Comparison of ENCODE assay signal across 20 cellular contexts in the genomic region with DNA sequence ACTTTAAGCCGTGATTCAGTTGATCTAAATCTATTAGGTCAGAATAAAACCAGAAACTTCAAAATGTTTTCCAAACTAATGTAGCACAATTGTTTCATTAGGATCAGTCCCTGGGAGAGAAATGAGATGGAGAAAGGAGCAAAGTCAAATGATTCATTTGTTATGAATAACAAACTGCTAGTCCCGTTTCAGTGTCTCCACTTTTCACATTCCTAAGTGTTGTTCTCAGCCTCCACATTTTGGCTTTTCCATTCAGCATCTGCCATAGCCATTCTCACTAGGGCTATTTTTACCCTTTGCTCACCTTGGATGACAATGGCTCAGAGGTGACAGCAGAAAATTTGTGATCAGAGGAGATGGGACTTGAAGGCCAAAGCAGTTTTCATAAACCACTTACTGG.
DNase-seq lines count a peak whose midpoint lies in the region; ATAC-seq and TF ChIP-seq lines count a peak whose summit lies in the region.
"Had no signal": no experiment of that assay in that cellular context is flagged by ENCODE, and none has a peak within 500 bp of the region (broad histone marks: within the 10 kb centered on the region; RNA-seq: fewer than 3 reads in every experiment).

No MANE protein-coding gene starts in this region.

- no peak overlapping the region for H3K9ac ChIP-seq in adipocyte (ENCODE audit: low read length)
- H3K9ac ChIP-seq: BLaER1 treated with 17β-estradiol and CSF1 and Interleukin-3, amounts not matched to agents 10 nM and 100 nM; SK-N-SH had no signal

- H3K4me3 ChIP-seq in adipocyte (ENCODE audit: low read length) (peak overlapping the region; percentile 12), right atrium auricular region (no peak overlapping the region)
- H3K4me3 ChIP-seq: BLaER1 treated with 17β-estradiol and CSF1 and Interleukin-3, amounts not matched to agents 10 nM and 100 nM had no signal

- peaks cover 4% of the 10 kb centered on the region for H3K4me1 Mint-ChIP-seq in neural crest cell

- H3K27me3 Mint-ChIP-seq in neural crest cell (ENCODE audit: low read depth): peaks cover 3% of the 10 kb centered on the region

- H3K36me3 ChIP-seq in adipocyte (ENCODE audit: control insufficient read depth, insufficient read depth, low read length, severe bottlenecking) (no peaks in the 10 kb centered on the region), right atrium auricular region (no peaks in the 10 kb centered on the region)
- H3K36me3 ChIP-seq: BLaER1 treated with 17β-estradiol and CSF1 and Interleukin-3, amounts not matched to agents 10 nM and 100 nM had no signal

- H3K9me3 ChIP-seq in adipocyte (ENCODE audit: control insufficient read depth, low read length) (peaks cover 6% of the 10 kb centered on the region), right atrium auricular region (peaks cover 0 to 8% of the 10 kb centered on the region in 2 donors)
- H3K9me3 ChIP-seq: SK-N-SH had no signal

- H3K27me3 ChIP-seq in adipocyte (replicated peaks; ENCODE audit: control insufficient read depth, insufficient read depth, low read length): no peaks in the 10 kb centered on the region
- H3K27me3 ChIP-seq in right atrium auricular region: no peaks in the 10 kb centered on the region
- H3K27me3 ChIP-seq: BLaER1 treated with 17β-estradiol and CSF1 and Interleukin-3, amounts not matched to agents 10 nM and 100 nM had no signal

- H3K4me1 ChIP-seq in adipocyte (ENCODE audit: control insufficient read depth, insufficient read depth, low read length): peaks cover 51% of the 10 kb centered on the region
- H3K4me1 ChIP-seq in right atrium auricular region: no peaks in the 10 kb centered on the region

- no peak for TF ChIP-seq CTCF in neural crest cell (conservative IDR thresholded peaks at IDR 0.05)
- TF ChIP-seq CTCF in right atrium auricular region (IDR thresholded peaks at IDR 0.05): no peak

- peak overlapping the region; percentile 27 for H3K27ac Mint-ChIP-seq in neural crest cell (ENCODE audit: unreplicated experiment)
- H3K27ac Mint-ChIP-seq: CD8-positive, alpha-beta T cell; H9 had no signal

- DNase-seq in AG20443 (ENCODE audit: low spot score) (peak; percentile 37), adipocyte (ENCODE audit: low read depth) (peak; percentile 57), fibroblast of gingiva (ENCODE audit: low read depth) (peak; percentile 4), neural crest cell (ENCODE audit: low read depth, low spot score) (no peak), right atrium auricular region (ENCODE audit: low spot score) (no peak), substantia nigra (lab: John Stamatoyannopoulos, UW) (no peak)
- DNase-seq: CD8-positive, alpha-beta T cell; DMS53; H9; NCI-H1105; NCI-H1694; NCI-H2081 treated with DMSO at 0.1 percent for 48 hours; NCI-H510A treated with DMSO at 0.1 percent for 48 hours; NCI-H774; RPMI8226; SHP77 treated with DMSO at 0.1 percent for 48 hours; SK-N-SH had no signal

- H3K4me3 Mint-ChIP-seq in neural crest cell: no peak overlapping the region
- H3K4me3 Mint-ChIP-seq: CD8-positive, alpha-beta T cell; H9 had no signal

- H3K27ac ChIP-seq in right atrium auricular region: no peak overlapping the region
- H3K27ac ChIP-seq in substantia nigra (ENCODE audit: low read depth, low read length, poor library complexity, severe bottlenecking): no peak overlapping the region
- H3K27ac ChIP-seq: BLaER1 treated with 17β-estradiol and CSF1 and Interleukin-3, amounts not matched to agents 10 nM and 100 nM had no signal

- ATAC-seq in HG03135 (IDR thresholded peaks at IDR 0.05; ENCODE audit: unreplicated experiment) (no peak), HG03280 (IDR thresholded peaks at IDR 0.05; ENCODE audit: unreplicated experiment) (no peak)
- ATAC-seq: CD8-positive, alpha-beta T cell had no signal

- no peaks in the 10 kb centered on the region for H3K9me3 Mint-ChIP-seq in neural crest cell

- no peaks in the 10 kb centered on the region for H3K36me3 Mint-ChIP-seq in neural crest cell (ENCODE audit: low read depth)
- H3K36me3 Mint-ChIP-seq: CD8-positive, alpha-beta T cell had no signal

Comparison
In these comparisons a context has a peak if more than half of its experiments do, and no peak if none do; other contexts are left out.
1. DNase-seq: peak in AG20443 (single experiment), adipocyte (single experiment) and fibroblast of gingiva (single experiment); none in neural crest cell (single experiment), right atrium auricular region (single experiment) and substantia nigra (0 of 49).